31 cellular contexts compared by ENCODE assay signal in genomic region chr3:62178032-62178431, GRCh38.
"Had no signal": no experiment of that assay in that cellular context is flagged by ENCODE, and none has a peak within 500 bp of the region (broad histone marks: within the 10 kb centered on the region; RNA-seq: fewer than 3 reads in every experiment).

No MANE protein-coding gene starts in this region.

- DNase-seq: activated effector memory CD4-positive, alpha-beta T cell treated with anti-CD3 and anti-CD28 coated beads, Interleukin-2, amount 50 U/mL, for 16 hours; activated effector memory CD4-positive, alpha-beta T cell treated with Interleukin-2 at 50 U/mL for 16 hours; activated gamma-delta T cell; activated gamma-delta T cell treated with Interleukin-2 at 50 U/mL for 16 hours; activated naive CD4-positive, alpha-beta T cell; activated naive CD4-positive, alpha-beta T cell treated with anti-CD3 and anti-CD28 coated beads for 36 hours; activated naive CD4-positive, alpha-beta T cell treated with anti-CD3 and anti-CD28 coated beads, Interleukin-2, amount 10 ng/mL, durations not matched to agents 7 days and 5 days; activated naive CD4-positive, alpha-beta T cell treated with anti-CD3 and anti-CD28 coated beads, Interleukin-2, amount 50 U/mL, for 16 hours; activated naive CD4-positive, alpha-beta T cell treated with Interleukin-2 at 50 U/mL for 16 hours; activated naive CD8-positive, alpha-beta T cell treated with anti-CD3 and anti-CD28 coated beads for 36 hours; activated naive CD8-positive, alpha-beta T cell treated with anti-CD3 and anti-CD28 coated beads, Interleukin-2, amount 10 ng/mL, durations not matched to agents 7 days and 5 days; activated naive CD8-positive, alpha-beta T cell treated with anti-CD3 and anti-CD28 coated beads, Interleukin-2, amount 50 U/mL, for 24 hours; activated T-cell treated with anti-CD3 and anti-CD28 coated beads, Interleukin-2, amount 50 U/mL, for 24 hours; activated T-cell treated with anti-CD3 and anti-CD28 coated beads, Interleukin-2, amount 50 U/mL, for 4 hours; activated T-cell treated with anti-CD3 and anti-CD28 coated beads, Interleukin-2, amount 50 U/mL, for 48 hours; activated T-cell treated with anti-CD3 and anti-CD28 coated beads, Interleukin-2, amount 50 U/mL, for 72 hours; adrenal gland; amniotic stem cell; amygdala; anterior cingulate cortex; aorta; body of pancreas; brain microvascular endothelial cell; caudate nucleus; central memory CD4-positive, alpha-beta T cell; cerebellar nuclear complex had no signal

- H3K9me3 ChIP-seq: adrenal gland, ascending aorta, body of pancreas, breast epithelium had no signal

- ATAC-seq: activated naive CD4-positive, alpha-beta T cell treated with anti-CD3 and anti-CD28 coated beads, Interleukin-2, amount 50 U/mL, for 72 hours; activated naive CD8-positive, alpha-beta T cell treated with anti-CD3 and anti-CD28 coated beads, Interleukin-2, amount 50 U/mL, for 24 hours; activated T-cell treated with anti-CD3 and anti-CD28 coated beads, Interleukin-2, amount 50 U/mL, for 4 hours; activated T-cell treated with anti-CD3 and anti-CD28 coated beads, Interleukin-2, amount 50 U/mL, for 72 hours; activated T-helper 17 cell treated with anti-CD3 and anti-CD28 coated beads, Interleukin-2, amount 50 U/mL, for 72 hours; body of pancreas had no signal

- H3K4me3 ChIP-seq: adrenal gland, ascending aorta, body of pancreas, breast epithelium, cardiac muscle cell had no signal

- H3K27ac ChIP-seq: adrenal gland, ascending aorta, body of pancreas, brain microvascular endothelial cell, breast epithelium had no signal

- H3K27me3 ChIP-seq: adrenal gland, ascending aorta, body of pancreas, brain microvascular endothelial cell, breast epithelium, cardiac muscle cell had no signal

- H3K36me3 ChIP-seq: adrenal gland, brain microvascular endothelial cell, breast epithelium, cardiac muscle cell had no signal

- H3K4me1 ChIP-seq: adrenal gland, ascending aorta, body of pancreas, breast epithelium had no signal
